In genomic region chr9:20835364-20836286, GRCh38 we compare ENCODE assay signal across 12 cellular contexts.
DNase-seq lines count a peak whose midpoint lies in the region; TF ChIP-seq lines count a peak whose summit lies in the region.
"Had no signal": no experiment of that assay in that cellular context is flagged by ENCODE, and none has a peak within 500 bp of the region (broad histone marks: within the 10 kb centered on the region; RNA-seq: fewer than 3 reads in every experiment).

No MANE protein-coding gene starts in this region.

- H3K9me3 ChIP-seq in parathyroid adenoma (ENCODE audit: control insufficient read depth, low read length) = no peaks in the 10 kb centered on the region

- no peaks in the 10 kb centered on the region for H3K79me2 ChIP-seq in parathyroid adenoma

- H3K4me1 ChIP-seq in parathyroid adenoma = no peaks in the 10 kb centered on the region

- H3K27me3 ChIP-seq in H7 (ENCODE audit: control insufficient read depth, insufficient read depth, low read length) (no peaks in the 10 kb centered on the region), parathyroid adenoma (ENCODE audit: control insufficient read depth, insufficient read depth, low read length) (no peaks in the 10 kb centered on the region)

- H3K4me3 ChIP-seq in H7 (ENCODE audit: insufficient read depth, low read depth, low read length) (no peak overlapping the region), parathyroid adenoma (ENCODE audit: low read depth, low read length) (no peak overlapping the region)

- H3K36me3 ChIP-seq in H7 (replicated peaks; ENCODE audit: control insufficient read depth, insufficient read depth, low read length) (no peaks in the 10 kb centered on the region), parathyroid adenoma (ENCODE audit: control insufficient read depth, insufficient read depth, low read length) (no peaks in the 10 kb centered on the region)

- no peak overlapping the region for H3K27ac ChIP-seq in parathyroid adenoma

- peak; percentile 1 for DNase-seq in H7
- peak; percentile 94 for DNase-seq in NCI-H748 (lab: John Stamatoyannopoulos, UW; ENCODE audit: unreplicated experiment)
- DNase-seq in fibroblast of gingiva (ENCODE audit: low read depth) = peak; percentile 53
- DNase-seq in NCI-H2171 treated with DMSO at 0.1 percent for 48 hours (lab: John Stamatoyannopoulos, UW) = no peak
- DNase-seq in medulla oblongata (ENCODE audit: extremely low spot score) = no peak
- no peak for DNase-seq in NCI-H446 (lab: John Stamatoyannopoulos, UW)
- no peak for DNase-seq in DMS53 (lab: John Stamatoyannopoulos, UW)
- DNase-seq: activated CD4-positive, alpha-beta T cell treated with anti-CD3 and anti-CD28 coated beads, Interleukin-2, amount 10 ng/mL, durations not matched to agents 7 days and 5 days; DMS79 treated with DMSO at 0.1 percent for 48 hours; midbrain; NCI-H1694 had no signal

- H3K9ac ChIP-seq in parathyroid adenoma = no peak overlapping the region

- H2AFZ ChIP-seq in parathyroid adenoma = no peak overlapping the region

- no peak for TF ChIP-seq CTCF in parathyroid adenoma (IDR thresholded peaks at IDR 0.05)

- H3K4me2 ChIP-seq in parathyroid adenoma (ENCODE audit: low read length) = peak overlapping the region; percentile 13

Comparison
In these comparisons a context has a peak if more than half of its experiments do, and no peak if none do; other contexts are left out.
1. DNase-seq: peak in H7 (single experiment), NCI-H748 (single experiment) and fibroblast of gingiva (single experiment); none in NCI-H2171 treated with DMSO at 0.1 percent for 48 hours (single experiment), medulla oblongata (single experiment), NCI-H446 (0 of 2) and DMS53 (single experiment).